Comparison of ENCODE assay signal across 8 cellular contexts in genomic region chr1:15617874-15618684, GRCh38. TPM values are rescaled to one million over a fixed set of nuclear protein-coding genes. Genes with fewer than 3 reads are reported as not detected.
DNase-seq lines count a peak whose midpoint lies in the region; ATAC-seq and TF ChIP-seq lines count a peak whose summit lies in the region.

No MANE protein-coding gene starts in this region.

- H3K4me1 ChIP-seq in right atrium auricular region (peaks cover 0 to 54% of the 10 kb centered on the region in 2 donors), rectal smooth muscle tissue (ENCODE audit: control insufficient read depth, insufficient read depth, low read length) (peaks cover 4% of the 10 kb centered on the region)

- peak; percentile 32 for ATAC-seq in GM18870 (IDR thresholded peaks at IDR 0.05; ENCODE audit: unreplicated experiment)
- peak; percentile 42 for ATAC-seq in HG03135 (IDR thresholded peaks at IDR 0.05; ENCODE audit: unreplicated experiment)

- peak overlapping the region; percentile 95 for H3K9ac ChIP-seq in rectal smooth muscle tissue (ENCODE audit: low read length)

- H3K27me3 ChIP-seq in right atrium auricular region (no peaks in the 10 kb centered on the region), rectal smooth muscle tissue (ENCODE audit: control insufficient read depth, insufficient read depth, low read length) (no peaks in the 10 kb centered on the region)

- H3K36me3 ChIP-seq in right atrium auricular region: no peaks in the 10 kb centered on the region
- no peaks in the 10 kb centered on the region for H3K36me3 ChIP-seq in rectal smooth muscle tissue (ENCODE audit: control insufficient read depth, insufficient read depth, low read length)

- H3K4me3 ChIP-seq in AG10803 (ENCODE audit: low read length): peak overlapping the region; percentile 97
- H3K4me3 ChIP-seq in right atrium auricular region: peak overlapping the region; percentile 83 to 91
- peak overlapping the region; percentile 99 for H3K4me3 ChIP-seq in rectal smooth muscle tissue (ENCODE audit: low read length)

- H3K27ac ChIP-seq in right atrium auricular region (peak overlapping the region; percentile 98 to 99), rectal smooth muscle tissue (ENCODE audit: low read depth, low read length) (peak overlapping the region; percentile 94)

- TF ChIP-seq CTCF in AG10803 (conservative IDR thresholded peaks at IDR 0.05; ENCODE audit: low read length) (no peak), right atrium auricular region (IDR thresholded peaks at IDR 0.05) (no peak)

- DNase-seq in AG10803 (ENCODE audit: low read depth) (no peak), NCI-H748 (lab: John Stamatoyannopoulos, UW; ENCODE audit: unreplicated experiment) (peak; percentile 78), right atrium auricular region (ENCODE audit: low spot score) (no peak), occipital lobe (lab: John Stamatoyannopoulos, UW) (no peak)
- peak; percentile 0 for DNase-seq in activated naive CD8-positive, alpha-beta T cell treated with anti-CD3 and anti-CD28 coated beads, Interleukin-2, amount 50 U/mL, for 16 hours (ENCODE audit: low read depth, low spot score)

- H3K9me3 ChIP-seq in right atrium auricular region: no peaks in the 10 kb centered on the region

RNA-seq across cellular contexts. Expression of gene DDI2, which starts 0.8 kb away (rescaled TPM):
- total RNA-seq in right atrium auricular region (10 to 100 TPM; 16.5 to 24.7 TPM), occipital lobe (20.9 TPM)

RNA-seq across cellular contexts. Expression of gene AGMAT, which starts 33.2 kb away (rescaled TPM):
- total RNA-seq in right atrium auricular region (not detected), occipital lobe (0.47 TPM)

Comparison
In these comparisons a context has a peak if more than half of its experiments do, and no peak if none do; other contexts are left out.
1. DNase-seq: peak in NCI-H748 (single experiment) and activated naive CD8-positive, alpha-beta T cell treated with anti-CD3 and anti-CD28 coated beads, Interleukin-2, amount 50 U/mL, for 16 hours (single experiment); none in AG10803 (single experiment), right atrium auricular region (single experiment) and occipital lobe (single experiment).
2. Peak in every context shown above with its lines, with median percentiles within 50 percentile points of each other: H3K4me3 ChIP-seq.